19 cellular contexts compared by ENCODE assay signal in the genomic region with DNA sequence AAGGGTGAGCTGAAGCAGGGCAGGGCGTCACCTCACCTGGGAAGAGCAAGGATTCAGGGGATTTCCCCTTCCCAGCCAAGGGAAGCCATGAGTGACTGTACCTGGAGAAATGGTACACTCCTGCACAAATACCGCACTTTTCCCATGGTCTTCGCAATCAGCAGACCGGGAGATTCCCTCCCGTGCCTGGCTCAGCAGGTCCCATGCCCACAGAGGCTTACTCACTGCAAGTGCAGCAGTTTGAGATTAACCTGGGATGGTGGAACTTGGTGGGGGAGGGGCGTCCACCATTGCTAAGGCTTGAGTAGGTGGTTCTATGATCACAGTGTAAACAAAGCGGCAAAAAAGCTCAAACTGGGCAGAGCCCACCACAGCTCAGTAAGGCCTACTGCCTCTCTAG. TPM values are rescaled to one million over a fixed set of nuclear protein-coding genes. Genes with fewer than 3 reads are reported as not detected.
A peak's percentile ranks its signal among the peaks of the same experiment; 100 is the strongest.
DNase-seq lines count a peak whose midpoint lies in the region; ATAC-seq, FAIRE-seq and TF ChIP-seq lines count a peak whose summit lies in the region.
"Had no signal": no experiment of that assay in that cellular context is flagged by ENCODE, and none has a peak within 500 bp of the region (broad histone marks: within the 10 kb centered on the region; RNA-seq: fewer than 3 reads in every experiment).

No MANE protein-coding gene starts in this region.

- no peak for TF ChIP-seq CTCF in foreskin keratinocyte (conservative IDR thresholded peaks at IDR 0.05)

- DNase-seq in Caki2 (ENCODE audit: low read depth): peak; percentile 2
- DNase-seq in RCC 7860 (ENCODE audit: low spot score): peak; percentile 18
- DNase-seq in foreskin keratinocyte: no peak
- DNase-seq in left kidney (ENCODE audit: low read depth, low spot score): peak; percentile 22
- DNase-seq in KG1 (lab: John Stamatoyannopoulos, UW): no peak
- DNase-seq in ecto neural progenitor cell (ENCODE audit: low spot score): no peak
- no peak for DNase-seq in C1 segment of cervical spinal cord (lab: John Stamatoyannopoulos, UW)
- DNase-seq in OCI-M1 (lab: John Stamatoyannopoulos, UW): no peak
- DNase-seq: BE2C, IMR-90, MM.1S, NCI-H2029 treated with DMSO at 0.1 percent for 48 hours, NCI-H69, Peyer's patch, SIG-M5 had no signal

- H3K4me1 ChIP-seq in foreskin keratinocyte: no peaks in the 10 kb centered on the region
- H3K4me1 ChIP-seq: BE2C, Peyer's patch had no signal

- peak; percentile 42 for ATAC-seq in foreskin keratinocyte

- no peaks in the 10 kb centered on the region for H3K27me3 ChIP-seq in foreskin keratinocyte
- H3K27me3 ChIP-seq: BE2C, Peyer's patch had no signal

- no peak overlapping the region for H3K27ac ChIP-seq in foreskin keratinocyte
- H3K27ac ChIP-seq: KMS-11, Peyer's patch, SK-N-MC had no signal

- no peak for FAIRE-seq in RCC 7860 (lab: Jason Lieb, UNC)
- FAIRE-seq: D721Med, GM19239 had no signal

- in situ Hi-C loops in Caki2 (cut with HindIII; ENCODE audit: low pct_unique_long_range_greater_than_20kb, low sequenced_read_pairs): no loop called here

RNA-seq across cellular contexts. Expression of a gene that starts 11.0 kb away (rescaled TPM):
- total RNA-seq in Caki2 (2014; rRNA removed; shearing (Covaris generic); ENCODE audit: low replicate concordance): 50.0 and 62.4 TPM in 2 replicates
- 25.6 and 29.2 TPM in 2 replicates for total RNA-seq in foreskin keratinocyte
- 34.2 and 39.0 TPM in 2 replicates for polyA plus RNA-seq in foreskin keratinocyte

RNA-seq across cellular contexts. Expression of a gene that starts 46.1 kb away (rescaled TPM):
- total RNA-seq in Caki2 (2014; rRNA removed; shearing (Covaris generic); ENCODE audit: low replicate concordance): 15.3 and 32.1 TPM in 2 replicates
- 18.4 and 27.7 TPM in 2 replicates for total RNA-seq in foreskin keratinocyte
- 29.5 and 43.7 TPM in 2 replicates for polyA plus RNA-seq in foreskin keratinocyte

Comparison
In these comparisons a context has a peak if more than half of its experiments do, and no peak if none do; other contexts are left out.
1. DNase-seq: peak in Caki2 (single experiment), RCC 7860 (single experiment) and left kidney (single experiment); none in foreskin keratinocyte (0 of 2), KG1 (single experiment), ecto neural progenitor cell (single experiment), C1 segment of cervical spinal cord (0 of 14) and OCI-M1 (single experiment).